Comparison of ENCODE assay signal across 15 cellular contexts in the genomic region with DNA sequence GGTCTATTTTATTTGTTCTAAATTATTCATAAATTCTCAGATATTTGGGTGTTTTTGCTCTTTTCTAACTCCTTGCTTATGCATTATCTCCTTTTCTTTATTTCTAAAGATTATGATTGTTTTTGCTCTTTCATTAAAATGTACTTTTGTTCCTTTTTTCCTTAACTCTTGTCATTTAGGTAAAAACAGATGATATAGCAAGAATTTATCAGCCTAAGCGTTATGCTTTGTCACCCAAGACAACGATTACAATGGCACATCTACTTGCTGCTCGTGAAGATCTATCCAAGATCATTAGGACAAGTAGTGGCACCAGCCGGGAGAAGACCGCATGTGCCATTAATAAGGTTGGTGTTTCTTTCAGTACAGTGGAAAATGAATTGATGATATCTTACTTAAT.
"Had no signal": no experiment of that assay in that cellular context is flagged by ENCODE, and none has a peak within 500 bp of the region (broad histone marks: within the 10 kb centered on the region; RNA-seq: fewer than 3 reads in every experiment).

No MANE protein-coding gene starts in this region.

- H3K27me3 Mint-ChIP-seq: dendritic cell treated with granulocyte-macrophage colony-stimulating factor and Interleukin-4, amounts not matched to agents 40 ng/mL and 50 ng/mL, for 4 days had no signal

- H3K4me3 Mint-ChIP-seq: dendritic cell treated with granulocyte-macrophage colony-stimulating factor and Interleukin-4, amounts not matched to agents 40 ng/mL and 50 ng/mL, for 4 days; mesothelial cell of epicardium had no signal

- DNase-seq: activated CD4-positive, alpha-beta T cell treated with anti-CD3 and anti-CD28 coated beads, Interleukin-2, amount 50 U/mL, for 4 hours; activated CD8-positive, alpha-beta memory T cell treated with anti-CD3 and anti-CD28 coated beads, Interleukin-2, amount 50 U/mL, for 48 hours; activated naive CD4-positive, alpha-beta T cell treated with anti-CD3 and anti-CD28 coated beads, Interleukin-2, amount 50 U/mL, for 16 hours; brain microvascular endothelial cell; cerebellar nuclear complex; effector memory CD4-positive, alpha-beta T cell; head of caudate nucleus; lower lobe of right lung; ovary; T1000 had no signal

- H3K9me3 Mint-ChIP-seq: activated T-helper 2 cell treated with anti-CD3 and anti-CD28 coated beads, Interferon-gamma antibody, Interleukin-2, Interleukin-4, amounts not matched to agents 10 μg/mL and 5 μg/mL and 100 μg/mL, durations not matched to agents 14 hours and 24 hours and 36 hours; dendritic cell treated with granulocyte-macrophage colony-stimulating factor and Interleukin-4, amounts not matched to agents 40 ng/mL and 50 ng/mL, for 4 days; mesothelial cell of epicardium had no signal

- H3K4me1 Mint-ChIP-seq: mesothelial cell of epicardium had no signal

- H3K27ac Mint-ChIP-seq: activated T-helper 2 cell treated with anti-CD3 and anti-CD28 coated beads, Interferon-gamma antibody, Interleukin-2, Interleukin-4, amounts not matched to agents 10 μg/mL and 5 μg/mL and 100 μg/mL, durations not matched to agents 14 hours and 24 hours and 36 hours; dendritic cell treated with granulocyte-macrophage colony-stimulating factor and Interleukin-4, amounts not matched to agents 40 ng/mL and 50 ng/mL, for 4 days; mesothelial cell of epicardium had no signal

- ATAC-seq: activated CD4-positive, CD25-positive, alpha-beta regulatory T cell treated with anti-CD3 and anti-CD28 coated beads, Interleukin-2, amount 50 U/mL, for 24 hours; lower lobe of right lung; sciatic nerve had no signal
